ENCODE assay signal across 8 cellular contexts in genomic region chr4:102761478-102761790, GRCh38. TPM values are rescaled to one million over a fixed set of nuclear protein-coding genes. Genes with fewer than 3 reads are reported as not detected.
A peak's percentile ranks its signal among the peaks of the same experiment; 100 is the strongest.
DNase-seq lines count a peak whose midpoint lies in the region; TF ChIP-seq lines count a peak whose summit lies in the region.

No MANE protein-coding gene starts in this region.

- TF ChIP-seq EP300 in esophagus muscularis mucosa (IDR thresholded peaks at IDR 0.05) = no peak

- peak; percentile 21 for DNase-seq in NCI-H345 treated with DMSO at 0.1 percent for 48 hours (lab: John Stamatoyannopoulos, UW; ENCODE audit: unreplicated experiment)
- DNase-seq in NCI-H345 (lab: John Stamatoyannopoulos, UW) = no peak
- peak in 1 of 2 experiments; percentile 5 for DNase-seq in SJCRH30
- no peak for DNase-seq in esophagus muscularis mucosa (ENCODE audit: extremely low spot score)
- DNase-seq in NCI-H748 treated with DMSO at 0.1 percent for 48 hours (lab: John Stamatoyannopoulos, UW) = no peak
- DNase-seq in NCI-H1694 treated with DMSO at 0.1 percent for 48 hours (lab: John Stamatoyannopoulos, UW) = no peak
- DNase-seq in NCI-H2196 (lab: John Stamatoyannopoulos, UW; ENCODE audit: unreplicated experiment) = no peak

- WGBS in esophagus muscularis mucosa = 9% methylated on average over 8 of the region's 9 CpGs

- intact Hi-C loops in esophagus muscularis mucosa (cut with DNase I) = loop anchor here (2.0 kb wide), 2 partner anchors 63 to 105 kb away; no protein-coding TSS in a partner anchor

- no peaks in the 10 kb centered on the region for H3K4me1 ChIP-seq in SJCRH30
- H3K4me1 ChIP-seq in esophagus muscularis mucosa = peaks cover 9 to 26% (median 23%) of the 10 kb centered on the region in 4 donors
- H3K4me1 ChIP-seq in neutrophil (ENCODE audit: control insufficient read depth in 1 of 2, insufficient read depth in 1 of 2, low read depth in 1 of 2, low read length in 1 of 2) = peaks cover 41 to 48% of the 10 kb centered on the region in 2 experiments

- no peaks in the 10 kb centered on the region for H3K36me3 ChIP-seq in SJCRH30
- no peaks in the 10 kb centered on the region for H3K36me3 ChIP-seq in esophagus muscularis mucosa
- peaks cover 4% of the 10 kb centered on the region for H3K36me3 ChIP-seq in neutrophil

- H3K27ac ChIP-seq in SJCRH30 (no peak overlapping the region; the same call in 1 of the 2 replicates), esophagus muscularis mucosa (replicated peaks in 1 of 4) (peak overlapping the region; percentile 78 to 90 (median 83)), neutrophil (peak overlapping the region; percentile 99)

- no peak for TF ChIP-seq CTCF in esophagus muscularis mucosa (IDR thresholded peaks at IDR 0.05)
- no peak for TF ChIP-seq CTCF in neutrophil (IDR thresholded peaks at IDR 0.05)

- no peaks in the 10 kb centered on the region for H3K9me3 ChIP-seq in SJCRH30 (replicated peaks)
- no peaks in the 10 kb centered on the region for H3K9me3 ChIP-seq in esophagus muscularis mucosa
- no peaks in the 10 kb centered on the region for H3K9me3 ChIP-seq in neutrophil

- no peaks in the 10 kb centered on the region for H3K27me3 ChIP-seq in SJCRH30
- no peaks in the 10 kb centered on the region for H3K27me3 ChIP-seq in esophagus muscularis mucosa
- H3K27me3 ChIP-seq in neutrophil = no peaks in the 10 kb centered on the region

- peak overlapping the region; percentile 90 for H3K4me3 ChIP-seq in SJCRH30
- peak overlapping the region; percentile 77 to 91 (median 86) for H3K4me3 ChIP-seq in esophagus muscularis mucosa
- peak overlapping the region; percentile 93 to 99 for H3K4me3 ChIP-seq in neutrophil (ENCODE audit: low read depth in 1 of 2, low read length in 1 of 2)

- no peak for TF ChIP-seq POLR2A in esophagus muscularis mucosa (IDR thresholded peaks at IDR 0.05; ENCODE audit: low read depth)

RNA-seq across cellular contexts. Expression of gene MANBA, which starts 0.7 kb away (rescaled TPM):
- total RNA-seq in SJCRH30 (2014; rRNA removed; shearing (Covaris generic)) = 13.5 and 14.1 TPM in 2 replicates
- total RNA-seq in esophagus muscularis mucosa = 10 to 100 TPM; 22.1 to 24.9 (median 24.5) TPM
